ENCODE assay signal across 8 cellular contexts in genomic region chr2:10811552-10811951, GRCh38.
DNase-seq lines count a peak whose midpoint lies in the region; ATAC-seq and TF ChIP-seq lines count a peak whose summit lies in the region.

No MANE protein-coding gene starts in this region.

- peak overlapping the region; percentile 79 for H3K4me2 ChIP-seq in SU-DHL-6 (ENCODE audit: low read depth, low read length, poor library complexity, severe bottlenecking)

- H3K9me2 ChIP-seq in SU-DHL-6 (replicated peaks; ENCODE audit: insufficient read depth, low read length) = no peaks in the 10 kb centered on the region

- H3K9ac ChIP-seq in SU-DHL-6 (ENCODE audit: low read length) = peak overlapping the region; percentile 97

- H2AFZ ChIP-seq in SU-DHL-6 (ENCODE audit: low read depth, low read length, severe bottlenecking) = no peak overlapping the region

- peaks cover 23% of the 10 kb centered on the region for H3K36me3 ChIP-seq in SU-DHL-6 (ENCODE audit: low read length)

- peaks cover 59% of the 10 kb centered on the region for H3K79me2 ChIP-seq in SU-DHL-6 (ENCODE audit: insufficient read depth, low read length)

- DNase-seq in fibroblast of peridontal ligament (ENCODE audit: extremely low read depth) = peak; percentile 27
- no peak for DNase-seq in retinal pigment epithelial cell (ENCODE audit: low read depth)
- DNase-seq in stimulated activated CD4-positive, alpha-beta T cell treated with anti-CD3 and anti-CD28 coated beads, Interleukin-2, amount 100 ng/mL, for 24 hours = no peak
- DNase-seq in DMS153 (lab: John Stamatoyannopoulos, UW) = no peak
- DNase-seq in iPS-NIHi7 (ENCODE audit: extremely low spot score) = no peak

- peaks cover 16% of the 10 kb centered on the region for H3F3A ChIP-seq in SU-DHL-6 (ENCODE audit: insufficient read depth)

- H3K9me3 ChIP-seq in SU-DHL-6 (ENCODE audit: insufficient read depth, low read length) = no peaks in the 10 kb centered on the region

- TF ChIP-seq CTCF in GM12875 (IDR thresholded peaks at IDR 0.05; ENCODE audit: borderline replicate concordance, insufficient read depth, low read depth, low read length) (no peak), SU-DHL-6 (IDR thresholded peaks at IDR 0.05; ENCODE audit: insufficient read depth, low read length, poor library complexity, severe bottlenecking) (no peak), retinal pigment epithelial cell (conservative IDR thresholded peaks at IDR 0.05; ENCODE audit: low read depth, low read length) (no peak)

- H3K4me3 ChIP-seq in GM12875 (ENCODE audit: low read depth, low read length) (peak overlapping the region; percentile 73), SU-DHL-6 (ENCODE audit: insufficient read depth, low read length, poor library complexity, severe bottlenecking) (peak overlapping the region; percentile 65), retinal pigment epithelial cell (ENCODE audit: low read length) (peak overlapping the region; percentile 77)

- H3K27ac ChIP-seq in SU-DHL-6 (ENCODE audit: low read depth, low read length) = peak overlapping the region; percentile 69

- ATAC-seq in HG03045 (IDR thresholded peaks at IDR 0.05; ENCODE audit: unreplicated experiment) = no peak

- H3K27me3 ChIP-seq in SU-DHL-6 (ENCODE audit: low read length) = no peaks in the 10 kb centered on the region

- peaks cover 25% of the 10 kb centered on the region for H4K20me1 ChIP-seq in SU-DHL-6 (ENCODE audit: low read depth, low read length)
